10 cellular contexts compared by ENCODE assay signal in the genomic region with DNA sequence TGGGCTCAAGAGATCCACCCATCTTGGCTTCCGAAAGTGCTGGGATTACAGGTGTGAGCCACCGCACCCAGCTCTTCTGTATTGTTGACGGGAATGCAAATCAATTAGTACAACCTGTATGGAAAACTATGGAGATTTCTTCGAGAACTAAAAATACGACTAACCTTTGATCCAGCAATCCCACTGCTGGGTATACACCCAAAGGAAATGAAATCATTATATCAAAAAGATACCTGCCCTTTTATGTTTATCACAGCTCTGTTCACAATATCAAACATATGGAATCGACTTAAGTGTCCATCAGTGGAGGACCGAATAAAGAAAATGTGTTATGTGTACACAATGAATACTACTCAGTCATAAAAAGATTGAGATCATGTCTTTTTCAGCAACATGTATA.
"Had no signal": no experiment of that assay in that cellular context is flagged by ENCODE, and none has a peak within 500 bp of the region (broad histone marks: within the 10 kb centered on the region; RNA-seq: fewer than 3 reads in every experiment).

No MANE protein-coding gene starts in this region.

- H2AFZ ChIP-seq: GM23248, GM23338 had no signal

- DNase-seq: GM23248, GOT3, H7, H9, HCEC 1CT, HFFc6 had no signal

- H3K9ac ChIP-seq: GM23248 had no signal

- H3K27ac ChIP-seq: GM23248 had no signal

- FAIRE-seq: H54 had no signal

- ATAC-seq: GM23338, HCT116 had no signal

- H3K4me2 ChIP-seq: GM23338 had no signal

- H3K4me1 ChIP-seq: HAP-1 had no signal

- H3K4me3 ChIP-seq: GM23248, GM23338, HAP-1 had no signal
